ENCODE assay signal across 15 cellular contexts in the genomic region with DNA sequence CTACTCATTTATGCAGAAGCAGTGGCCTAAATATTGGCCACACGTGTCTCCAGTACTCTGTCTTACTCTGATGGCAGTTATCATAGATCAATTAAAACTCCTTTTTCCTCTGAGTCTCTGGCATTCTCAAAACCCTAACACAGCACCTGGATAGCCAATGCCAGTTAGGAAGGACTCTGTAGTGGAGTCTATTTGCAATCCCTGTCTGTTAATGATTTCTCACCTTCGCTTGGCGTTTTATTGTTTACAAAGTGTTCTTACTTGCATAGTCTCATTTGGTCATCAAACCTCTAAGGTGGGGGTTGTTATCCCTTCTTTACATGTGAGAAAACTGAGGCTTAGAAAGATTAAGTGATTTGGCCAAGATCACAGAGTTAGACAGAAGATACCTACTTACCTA.
DNase-seq lines count a peak whose midpoint lies in the region; ATAC-seq and TF ChIP-seq lines count a peak whose summit lies in the region.
"Had no signal": no experiment of that assay in that cellular context is flagged by ENCODE, and none has a peak within 500 bp of the region (broad histone marks: within the 10 kb centered on the region; RNA-seq: fewer than 3 reads in every experiment).

No MANE protein-coding gene starts in this region.

- peak overlapping the region; percentile 39 for H3K27ac ChIP-seq in VCaP
- no peak overlapping the region for H3K27ac ChIP-seq in PC-3 (ENCODE audit: low read length)
- H3K27ac ChIP-seq: RWPE1, SJCRH30 had no signal

- POLR2A ChIA-PET in PC-3 (lab: Charles Lee; ENCODE audit: unreplicated experiment), result no interaction called here

- BruUV-seq in PC-3 (replicated peaks; lab: Mats Ljungman, UMichigan), result no TSS peak

- DNase-seq in DMS53 (lab: John Stamatoyannopoulos, UW) (peak; percentile 54), kidney tubule cell (ENCODE audit: low spot score) (peak; percentile 30), mucosa of gallbladder (ENCODE audit: low spot score) (peak; percentile 29), PC-3 (no peak)
- DNase-seq in activated CD8-positive, alpha-beta memory T cell treated with anti-CD3 and anti-CD28 coated beads, Interleukin-2, amount 50 U/mL, for 4 hours, result no peak
- DNase-seq: C1 segment of cervical spinal cord, Karpas-422, MG63, NCI-H1092, NCI-H226, SJCRH30 had no signal

- no peak overlapping the region for H3K4me2 ChIP-seq in PC-3 (ENCODE audit: low read length)

- H3K4me3 ChIP-seq in PC-3 (ENCODE audit: low read length), result no peak overlapping the region
- H3K4me3 ChIP-seq: MG63, SJCRH30 had no signal

- no peak for ATAC-seq in GM21526 (IDR thresholded peaks at IDR 0.05; ENCODE audit: low FRiP score, unreplicated experiment)
- no peak for ATAC-seq in HG03521 (IDR thresholded peaks at IDR 0.05; ENCODE audit: unreplicated experiment)
- no peak for ATAC-seq in PC-3

- TF ChIP-seq CTCF in VCaP (conservative IDR thresholded peaks at IDR 0.05) (no peak), PC-3 (conservative IDR thresholded peaks at IDR 0.05; ENCODE audit: low read depth, low read length) (no peak)

- no peak overlapping the region for H3K9ac ChIP-seq in PC-3 (ENCODE audit: low read length)

- peaks cover 33% of the 10 kb centered on the region for H3K9me3 ChIP-seq in PC-3 (ENCODE audit: low read length)
- H3K9me3 ChIP-seq: MG63, SJCRH30 had no signal

- H3K9me2 ChIP-seq in PC-3 (replicated peaks; ENCODE audit: low read length), result no peaks in the 10 kb centered on the region

- no peaks in the 10 kb centered on the region for H4K20me1 ChIP-seq in PC-3 (ENCODE audit: low read length)

- H3F3A ChIP-seq in PC-3 (ENCODE audit: low read length, unreplicated experiment), result no peaks in the 10 kb centered on the region

- intact Hi-C loops in PC-3 (cut with micrococcal nuclease), result no loop called here

- H3K36me3 ChIP-seq in PC-3 (ENCODE audit: low read depth, low read length), result no peaks in the 10 kb centered on the region
- H3K36me3 ChIP-seq: MG63, SJCRH30 had no signal

- no peaks in the 10 kb centered on the region for H3K4me1 ChIP-seq in PC-3 (ENCODE audit: insufficient read depth, low read length)
- H3K4me1 ChIP-seq: SJCRH30 had no signal

- H2AFZ ChIP-seq in PC-3 (ENCODE audit: low read length), result no peak overlapping the region

- H3K79me2 ChIP-seq in PC-3 (ENCODE audit: low read length), result no peaks in the 10 kb centered on the region

- no peaks in the 10 kb centered on the region for H3K27me3 ChIP-seq in PC-3 (ENCODE audit: low read length)
- H3K27me3 ChIP-seq: MG63, SJCRH30 had no signal

- CTCF ChIA-PET in PC-3 (lab: Charles Lee), result no interaction called here

Comparison
In these comparisons a context has a peak if more than half of its experiments do, and no peak if none do; other contexts are left out.
1. DNase-seq: peak in DMS53 (single experiment), kidney tubule cell (single experiment) and mucosa of gallbladder (single experiment); none in activated CD8-positive, alpha-beta memory T cell treated with anti-CD3 and anti-CD28 coated beads, Interleukin-2, amount 50 U/mL, for 4 hours (single experiment) and PC-3 (single experiment).